1 cellular context compared by ENCODE assay signal in genomic region chr14:24212924-24213865, GRCh38.
TF ChIP-seq lines count a peak whose summit lies in the region.

Gene CHMP4A, minus strand, starts transcription at chr14:24213488. Its CDS starts 49 bp downstream, at chr14:24213439.

TF ChIP-seq in GM12878, 131 proteins besides CTCF, POLR2A, EP300 and RAD21 (continued from another document and continues in another):
- TF ChIP-seq E4F1 (IDR thresholded peaks at IDR 0.05; ENCODE audit: borderline replicate concordance, partially characterized antibody) (peak; percentile 90), ZBTB11 (CRISPR knock-in tag; IDR thresholded peaks at IDR 0.05) (peak; percentile 72), IRF4 (IDR thresholded peaks at IDR 0.05; ENCODE audit: low read depth, low read length) (0 out of 2 replicates have a peak, but pooled peaks have one; percentile 32), WRNIP1 (IDR thresholded peaks at IDR 0.05; ENCODE audit: borderline replicate concordance, low read depth, low read length) (no peak), SIX5 (IDR thresholded peaks at IDR 0.05; ENCODE audit: low read depth, low read length, severe bottlenecking) (peak; percentile 45), JUNB (IDR thresholded peaks at IDR 0.05) (no peak; the same call in 1 of the 2 replicates), BACH1 (IDR thresholded peaks at IDR 0.05; ENCODE audit: borderline replicate concordance) (peak; percentile 94), ZBTB4 (CRISPR knock-in tag; IDR thresholded peaks at IDR 0.05) (peak; percentile 90; the same call in 1 of the 2 replicates), POU2F2 (IDR thresholded peaks at IDR 0.05; ENCODE audit: borderline replicate concordance, low read depth, low read length) (peak; percentile 76; the same call in 2 of the 3 replicates), TBL1XR1 (IDR thresholded peaks at IDR 0.05; ENCODE audit: low read depth, low read length) (no peak), TAF1 (IDR thresholded peaks at IDR 0.05; ENCODE audit: borderline replicate concordance, low read depth, low read length) (peak; percentile 78), TCF12 (IDR thresholded peaks at IDR 0.05; ENCODE audit: low read depth, low read length) (no peak; the same call in 1 of the 2 replicates), POLR2AphosphoS5 (IDR thresholded peaks at IDR 0.05; ENCODE audit: low read length) (peak; percentile 97), NBN (IDR thresholded peaks at IDR 0.05) (peak; percentile 96), NRF1 (conservative IDR thresholded peaks at IDR 0.05; ENCODE audit: low read depth, low read length) (no peak), RFX5 (IDR thresholded peaks at IDR 0.05; ENCODE audit: low read depth, low read length) (0 out of 2 replicates have a peak, but pooled peaks have one; percentile 33), PBX3 (IDR thresholded peaks at IDR 0.05; ENCODE audit: insufficient replicate concordance, low read depth, low read length) (no peak), BRCA1 (IDR thresholded peaks at IDR 0.05; ENCODE audit: low read depth, low read length) (peak; percentile 55), ETV6 (conservative IDR thresholded peaks at IDR 0.05 in 1 of 2, IDR thresholded peaks at IDR 0.05 in 1 of 2; ENCODE audit: borderline replicate concordance in 1 of 2, low read depth in 1 of 2) (no peak), YBX1 (IDR thresholded peaks at IDR 0.05) (no peak), SUPT20H (IDR thresholded peaks at IDR 0.05; ENCODE audit: borderline replicate concordance, control insufficient read depth, low read depth, low read length) (no peak), MEF2B (IDR thresholded peaks at IDR 0.05; ENCODE audit: partially characterized antibody, poor library complexity, severe bottlenecking) (peak; percentile 65), USF2 (IDR thresholded peaks at IDR 0.05; ENCODE audit: borderline replicate concordance, low read depth, low read length) (peak; percentile 95), FOXK2 (IDR thresholded peaks at IDR 0.05) (peak; percentile 61), NR2F1 (conservative IDR thresholded peaks at IDR 0.05) (0 out of 2 replicates have a peak, but pooled peaks have one; percentile 20), NFXL1 (IDR thresholded peaks at IDR 0.05; ENCODE audit: borderline replicate concordance) (no peak), PAX5 (IDR thresholded peaks at IDR 0.05; ENCODE audit: borderline replicate concordance, low read depth, low read length) (peak; percentile 41; the same call in 1 of the 2 replicates), ELK1 (IDR thresholded peaks at IDR 0.05; ENCODE audit: low read depth, low read length) (0 out of 2 replicates have a peak, but pooled peaks have one; percentile 35), IRF3 (IDR thresholded peaks at IDR 0.05) (peak; percentile 65; the same call in 1 of the 2 replicates), MXI1 (IDR thresholded peaks at IDR 0.05; ENCODE audit: low read depth, low read length) (no peak), MYB (IDR thresholded peaks at IDR 0.05; ENCODE audit: borderline replicate concordance, low read depth, low read length) (no peak), ZBED1 (IDR thresholded peaks at IDR 0.05; ENCODE audit: borderline replicate concordance) (peak; percentile 49), JUND (IDR thresholded peaks at IDR 0.05; ENCODE audit: low read depth, low read length) (0 out of 2 replicates have a peak, but pooled peaks have one; percentile 24), CHD1 (IDR thresholded peaks at IDR 0.05; ENCODE audit: low read depth, low read length) (no peak), BCL3 (IDR thresholded peaks at IDR 0.05; ENCODE audit: borderline replicate concordance, insufficient read depth, low read depth, low read length, poor library complexity, severe bottlenecking) (no peak), PML (IDR thresholded peaks at IDR 0.05; ENCODE audit: low read length) (peak; percentile 97), ATF2 (IDR thresholded peaks at IDR 0.05; ENCODE audit: low read length) (no peak), CREM (IDR thresholded peaks at IDR 0.05; ENCODE audit: low read depth) (peak; percentile 99), GATAD2B (conservative IDR thresholded peaks at IDR 0.05; ENCODE audit: low read depth) (peak; percentile 77; the same call in 1 of the 2 replicates), HDAC2 (IDR thresholded peaks at IDR 0.05) (no peak), E2F8 (IDR thresholded peaks at IDR 0.05; ENCODE audit: low read depth, partially characterized antibody) (peak; percentile 48), RB1 (IDR thresholded peaks at IDR 0.05; ENCODE audit: borderline replicate concordance) (peak; percentile 82)
